Comparison of ENCODE assay signal across 1 cellular context in genomic region chr7:19681596-19681995, GRCh38.
TF ChIP-seq lines count a peak whose summit lies in the region.

No MANE protein-coding gene starts in this region.

TF ChIP-seq in HCT116, 20 proteins besides CTCF, POLR2A, EP300 and RAD21 (continued from another document):
- TF ChIP-seq ZBTB33 (IDR thresholded peaks at IDR 0.05; ENCODE audit: extremely low read depth, insufficient replicate concordance, low read length) (no peak), ZNF274 (IDR thresholded peaks at IDR 0.05; ENCODE audit: low read depth, low read length) (no peak), FOSL1 (IDR thresholded peaks at IDR 0.05; ENCODE audit: low read depth) (no peak), EZH2 (IDR thresholded peaks at IDR 0.05) (no peak), EGR1 (IDR thresholded peaks at IDR 0.05; ENCODE audit: low read depth) (no peak), ATF3 (IDR thresholded peaks at IDR 0.05) (no peak), JUND (IDR thresholded peaks at IDR 0.05) (no peak), EZH2phosphoT487 (IDR thresholded peaks at IDR 0.05; ENCODE audit: borderline replicate concordance) (no peak), SIN3A (IDR thresholded peaks at IDR 0.05; ENCODE audit: low read depth) (no peak), YY1 (IDR thresholded peaks at IDR 0.05; ENCODE audit: extremely low read depth, insufficient replicate concordance, low read depth, low read length) (no peak), POLR2AphosphoS5 (IDR thresholded peaks at IDR 0.05; ENCODE audit: low read depth, low read length) (no peak), CBX3 (IDR thresholded peaks at IDR 0.05; ENCODE audit: low read depth) (no peak)
